5 cellular contexts compared by ENCODE assay signal in the genomic region with DNA sequence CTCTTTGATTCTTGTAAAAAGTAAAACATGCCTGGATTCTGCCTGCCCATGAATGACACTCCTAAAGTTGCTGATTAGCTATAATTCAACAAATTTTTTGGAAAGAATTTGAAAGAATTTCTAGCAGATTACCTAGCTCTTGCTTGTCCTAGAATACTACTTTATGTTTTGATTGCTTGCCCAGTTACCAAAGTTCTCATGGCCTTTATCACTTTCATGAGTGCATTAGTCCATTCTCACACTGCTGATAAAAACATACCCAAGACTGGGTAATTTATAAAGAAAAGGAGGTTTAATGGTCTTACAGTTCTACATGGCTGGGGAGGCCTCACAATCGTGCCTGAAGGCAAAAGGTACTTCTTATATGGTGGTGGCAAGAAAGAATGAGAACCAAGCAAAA.
"Had no signal": no experiment of that assay in that cellular context is flagged by ENCODE, and none has a peak within 500 bp of the region (broad histone marks: within the 10 kb centered on the region; RNA-seq: fewer than 3 reads in every experiment).

No MANE protein-coding gene starts in this region.

- H3K4me3 ChIP-seq: K562 had no signal

- H3K27ac ChIP-seq: HL-60 had no signal

- DNase-seq: IMR-90, KBM-7 had no signal

- FAIRE-seq: HTR-8/SVneo, K562 had no signal

- ATAC-seq: K562 had no signal
